Comparison of ENCODE assay signal across 15 cellular contexts in the genomic region with DNA sequence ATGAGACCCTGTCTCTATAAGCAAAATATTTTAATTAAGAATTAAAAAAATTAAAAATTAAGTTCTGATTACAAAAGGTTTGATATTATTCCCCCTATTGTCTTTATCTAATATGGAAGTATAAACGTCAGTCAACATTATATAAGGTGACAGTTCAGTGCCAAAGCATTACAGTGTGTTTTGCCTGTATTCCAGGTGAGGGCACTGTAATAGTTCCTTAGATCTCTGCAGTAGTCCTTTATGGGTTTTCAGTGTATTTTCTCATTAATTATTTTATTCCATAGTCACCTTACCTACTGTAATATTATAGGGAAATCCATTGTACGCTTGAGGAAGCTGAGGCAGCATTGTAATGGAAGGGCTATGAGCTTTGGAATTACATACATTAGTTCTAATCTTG.
"Had no signal": no experiment of that assay in that cellular context is flagged by ENCODE, and none has a peak within 500 bp of the region (broad histone marks: within the 10 kb centered on the region; RNA-seq: fewer than 3 reads in every experiment).

No MANE protein-coding gene starts in this region.

- H3K4me3 ChIP-seq: hepatocyte, left lung, thoracic aorta, upper lobe of right lung had no signal

- H3K27ac ChIP-seq: hepatocyte, left lung, parathyroid adenoma, thoracic aorta, upper lobe of right lung had no signal

- FAIRE-seq: endometrium, keratinocyte had no signal

- H3K9me3 ChIP-seq: left lung, thoracic aorta, upper lobe of right lung had no signal

- H3K4me2 ChIP-seq: hepatocyte had no signal

- H3K27me3 ChIP-seq: hepatocyte, left lung, upper lobe of right lung had no signal

- ATAC-seq: esophagus mucosa, left lung, upper lobe of right lung had no signal

- DNase-seq: activated B cell treated with CpG ODN at 0.5 μM for 24 hours; activated CD4-positive, alpha-beta T cell treated with anti-CD3 and anti-CD28 coated beads, Interleukin-2, amount 10 ng/mL, durations not matched to agents 24 days and 14 days; activated gamma-delta T cell treated with Interleukin-2 at 50 U/mL for 16 hours; amniotic stem cell; left lung; naive B cell; stimulated activated CD4-positive, alpha-beta T cell treated with anti-CD3 and anti-CD28 coated beads, Interleukin-12 subunit alpha, Interleukin-12 subunit beta, amount 100 ng/mL, for 4 hours; stimulated activated CD4-positive, alpha-beta T cell treated with anti-CD3 and anti-CD28 coated beads, Interleukin-2, amount 100 ng/mL, for 24 hours; upper lobe of right lung had no signal

- H3K4me1 ChIP-seq: left lung, parathyroid adenoma, upper lobe of right lung had no signal
